1 cellular context compared by ENCODE assay signal in the genomic region with DNA sequence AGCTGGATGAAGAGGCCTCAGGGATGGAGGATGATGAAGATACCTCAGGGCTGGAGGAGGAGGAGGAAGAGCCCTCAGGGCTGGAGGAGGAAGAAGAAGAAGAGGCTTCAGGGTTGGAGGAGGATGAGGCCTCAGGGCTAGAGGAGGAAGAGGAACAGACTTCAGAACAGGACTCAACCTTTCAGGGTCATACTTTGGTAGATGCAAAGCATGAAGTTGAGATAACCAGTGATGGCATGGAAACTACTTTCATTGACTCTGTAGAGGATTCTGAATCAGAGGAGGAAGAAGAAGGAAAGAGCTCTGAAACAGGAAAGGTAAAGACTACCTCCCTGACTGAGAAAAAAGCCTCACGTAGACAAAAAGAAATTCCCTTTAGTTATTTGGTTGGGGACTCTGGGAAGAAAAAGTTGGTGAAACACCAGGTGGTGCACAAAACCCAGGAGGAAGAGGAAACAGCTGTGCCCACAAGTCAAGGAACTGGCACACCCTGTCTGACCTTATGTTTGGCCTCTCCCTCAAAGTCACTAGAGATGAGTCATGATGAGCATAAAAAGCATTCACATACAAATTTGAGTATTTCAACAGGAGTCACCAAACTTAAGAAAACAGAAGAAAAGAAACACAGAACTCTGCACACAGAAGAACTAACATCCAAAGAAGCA.
A peak's percentile ranks its signal among the peaks of the same experiment; 100 is the strongest.
TF ChIP-seq lines count a peak whose summit lies in the region.

No MANE protein-coding gene starts in this region.

TF ChIP-seq in WTC11, 78 proteins besides CTCF, POLR2A, EP300 and RAD21:
- TF ChIP-seq, protein P1, sequence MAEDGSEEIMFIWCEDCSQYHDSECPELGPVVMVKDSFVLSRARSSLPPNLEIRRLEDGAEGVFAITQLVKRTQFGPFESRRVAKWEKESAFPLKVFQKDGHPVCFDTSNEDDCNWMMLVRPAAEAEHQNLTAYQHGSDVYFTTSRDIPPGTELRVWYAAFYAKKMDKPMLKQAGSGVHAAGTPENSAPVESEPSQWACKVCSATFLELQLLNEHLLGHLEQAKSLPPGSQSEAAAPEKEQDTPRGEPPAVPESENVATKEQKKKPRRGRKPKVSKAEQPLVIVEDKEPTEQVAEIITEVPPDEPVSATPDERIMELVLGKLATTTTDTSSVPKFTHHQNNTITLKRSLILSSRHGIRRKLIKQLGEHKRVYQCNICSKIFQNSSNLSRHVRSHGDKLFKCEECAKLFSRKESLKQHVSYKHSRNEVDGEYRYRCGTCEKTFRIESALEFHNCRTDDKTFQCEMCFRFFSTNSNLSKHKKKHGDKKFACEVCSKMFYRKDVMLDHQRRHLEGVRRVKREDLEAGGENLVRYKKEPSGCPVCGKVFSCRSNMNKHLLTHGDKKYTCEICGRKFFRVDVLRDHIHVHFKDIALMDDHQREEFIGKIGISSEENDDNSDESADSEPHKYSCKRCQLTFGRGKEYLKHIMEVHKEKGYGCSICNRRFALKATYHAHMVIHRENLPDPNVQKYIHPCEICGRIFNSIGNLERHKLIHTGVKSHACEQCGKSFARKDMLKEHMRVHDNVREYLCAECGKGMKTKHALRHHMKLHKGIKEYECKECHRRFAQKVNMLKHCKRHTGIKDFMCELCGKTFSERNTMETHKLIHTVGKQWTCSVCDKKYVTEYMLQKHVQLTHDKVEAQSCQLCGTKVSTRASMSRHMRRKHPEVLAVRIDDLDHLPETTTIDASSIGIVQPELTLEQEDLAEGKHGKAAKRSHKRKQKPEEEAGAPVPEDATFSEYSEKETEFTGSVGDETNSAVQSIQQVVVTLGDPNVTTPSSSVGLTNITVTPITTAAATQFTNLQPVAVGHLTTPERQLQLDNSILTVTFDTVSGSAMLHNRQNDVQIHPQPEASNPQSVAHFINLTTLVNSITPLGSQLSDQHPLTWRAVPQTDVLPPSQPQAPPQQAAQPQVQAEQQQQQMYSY (CRISPR knock-in tag; IDR thresholded peaks at IDR 0.05): no peak
- TF ChIP-seq EMX1 (CRISPR knock-in tag; IDR thresholded peaks at IDR 0.05): 0 out of 2 replicates have a peak, but pooled peaks have one; percentile 55
- TF ChIP-seq, protein P2, sequence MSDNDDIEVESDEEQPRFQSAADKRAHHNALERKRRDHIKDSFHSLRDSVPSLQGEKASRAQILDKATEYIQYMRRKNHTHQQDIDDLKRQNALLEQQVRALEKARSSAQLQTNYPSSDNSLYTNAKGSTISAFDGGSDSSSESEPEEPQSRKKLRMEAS (CRISPR knock-in tag; IDR thresholded peaks at IDR 0.05): no peak
